Comparison of ENCODE assay signal across 8 cellular contexts in genomic region chr21:46559291-46559983, GRCh38. TPM values are rescaled to one million over a fixed set of nuclear protein-coding genes. Genes with fewer than 3 reads are reported as not detected.
DNase-seq lines count a peak whose midpoint lies in the region; ATAC-seq and TF ChIP-seq lines count a peak whose summit lies in the region.

No MANE protein-coding gene starts in this region.

- peaks cover 41% of the 10 kb centered on the region for H3K36me3 ChIP-seq in cardiac muscle cell
- peaks cover 98% of the 10 kb centered on the region for H3K36me3 ChIP-seq in upper lobe of right lung

- peak overlapping the region; percentile 67 for H3K27ac ChIP-seq in cardiac muscle cell
- peak overlapping the region; percentile 8 for H3K27ac ChIP-seq in upper lobe of right lung

- no peaks in the 10 kb centered on the region for H3K9me3 Mint-ChIP-seq in natural killer cell treated with Interleukin-12 subunit alpha and Interleukin-12 subunit beta and Interleukin-15 and Interleukin-18, amount 100 ng/mL, for 72 hours

- no peak for TF ChIP-seq CTCF in cardiac muscle cell (IDR thresholded peaks at IDR 0.05; ENCODE audit: low read depth, low read length)
- no peak for TF ChIP-seq CTCF in upper lobe of right lung (IDR thresholded peaks at IDR 0.05)

- H3K27me3 ChIP-seq in cardiac muscle cell (no peaks in the 10 kb centered on the region), upper lobe of right lung (no peaks in the 10 kb centered on the region)

- intact Hi-C loops in left cardiac atrium (cut with DNase I) (no loop called here), upper lobe of right lung (cut with DNase I) (no loop called here)

- H3K4me3 Mint-ChIP-seq in natural killer cell treated with Interleukin-12 subunit alpha and Interleukin-12 subunit beta and Interleukin-15 and Interleukin-18, amount 100 ng/mL, for 72 hours, result peak overlapping the region; percentile 88

- H3K27ac Mint-ChIP-seq in natural killer cell treated with Interleukin-12 subunit alpha and Interleukin-12 subunit beta and Interleukin-15 and Interleukin-18, amount 100 ng/mL, for 72 hours, result peak overlapping the region; percentile 86 to 90

- H3K4me1 ChIP-seq in cardiac muscle cell (ENCODE audit: low read depth), result peaks cover 6% of the 10 kb centered on the region
- H3K4me1 ChIP-seq in upper lobe of right lung, result no peaks in the 10 kb centered on the region

- H3K9me3 ChIP-seq in cardiac muscle cell (ENCODE audit: low read depth) (no peaks in the 10 kb centered on the region), upper lobe of right lung (no peaks in the 10 kb centered on the region)

- H3K4me1 Mint-ChIP-seq in natural killer cell treated with Interleukin-12 subunit alpha and Interleukin-12 subunit beta and Interleukin-15 and Interleukin-18, amount 100 ng/mL, for 72 hours (ENCODE audit: low read depth in 2 of 2), result peaks cover 21 to 24% of the 10 kb centered on the region in 2 donors

- H3K36me3 Mint-ChIP-seq in natural killer cell treated with Interleukin-12 subunit alpha and Interleukin-12 subunit beta and Interleukin-15 and Interleukin-18, amount 100 ng/mL, for 72 hours, result no peaks in the 10 kb centered on the region

- DNase-seq in cardiac muscle cell (ENCODE audit: low read depth in 1 of 2, low spot score in 1 of 2) (peak in 1 of 2 donors; percentile 44), left cardiac atrium (no peak), upper lobe of right lung (no peak), GF-D8 (lab: John Stamatoyannopoulos, UW) (no peak), GM19240 (ENCODE audit: insufficient read length, low spot score) (no peak)
- DNase-seq in activated naive CD4-positive, alpha-beta T cell treated with Interleukin-2 at 50 U/mL for 16 hours, result peak; percentile 68
- peak; percentile 69 for DNase-seq in natural killer cell treated with Interleukin-12 subunit alpha and Interleukin-12 subunit beta and Interleukin-15 and Interleukin-18, amount 100 ng/mL, for 72 hours (ENCODE audit: low spot score)

- no peak for ATAC-seq in left cardiac atrium
- ATAC-seq in natural killer cell treated with Interleukin-12 subunit alpha and Interleukin-12 subunit beta and Interleukin-15 and Interleukin-18, amount 100 ng/mL, for 72 hours, result peak; percentile 79 to 83
- ATAC-seq in upper lobe of right lung, result no peak
- no peak for ATAC-seq in GM21825 (IDR thresholded peaks at IDR 0.05; ENCODE audit: unreplicated experiment)

- no peak overlapping the region for H3K4me3 ChIP-seq in cardiac muscle cell
- no peak overlapping the region for H3K4me3 ChIP-seq in upper lobe of right lung

- H3K27me3 Mint-ChIP-seq in natural killer cell treated with Interleukin-12 subunit alpha and Interleukin-12 subunit beta and Interleukin-15 and Interleukin-18, amount 100 ng/mL, for 72 hours, result no peaks in the 10 kb centered on the region

RNA-seq across cellular contexts. Expression of gene S100B, which starts 45.4 kb away (rescaled TPM):
- total RNA-seq in cardiac muscle cell (0.21 and 0.49 TPM in 2 replicates), left cardiac atrium (10 to 100 TPM; 12.8 to 41.0 TPM), upper lobe of right lung (4.5 TPM)
- 0.16 and 0.81 TPM in 2 replicates for polyA plus RNA-seq in cardiac muscle cell
- total RNA-seq in natural killer cell treated with Interleukin-12 subunit alpha and Interleukin-12 subunit beta and Interleukin-15 and Interleukin-18, amount 100 ng/mL, for 72 hours, result not detected

Comparison
In these comparisons a context has a peak if more than half of its experiments do, and no peak if none do; other contexts are left out.
1. DNase-seq: peak in activated naive CD4-positive, alpha-beta T cell treated with Interleukin-2 at 50 U/mL for 16 hours (single experiment) and natural killer cell treated with Interleukin-12 subunit alpha and Interleukin-12 subunit beta and Interleukin-15 and Interleukin-18, amount 100 ng/mL, for 72 hours (single experiment); none in left cardiac atrium (single experiment), upper lobe of right lung (single experiment), GF-D8 (single experiment) and GM19240 (single experiment).
2. ATAC-seq: peak in natural killer cell treated with Interleukin-12 subunit alpha and Interleukin-12 subunit beta and Interleukin-15 and Interleukin-18, amount 100 ng/mL, for 72 hours (2 of 2); none in left cardiac atrium (0 of 2), upper lobe of right lung (single experiment) and GM21825 (single experiment).